ENCODE assay signal across 23 cellular contexts in genomic region chr1:70171512-70171911, GRCh38.
"Had no signal": no experiment of that assay in that cellular context is flagged by ENCODE, and none has a peak within 500 bp of the region (broad histone marks: within the 10 kb centered on the region; RNA-seq: fewer than 3 reads in every experiment).

No MANE protein-coding gene starts in this region.

- H3K27me3 ChIP-seq: left lung, pancreas, tibial nerve, uterus had no signal

- FAIRE-seq: kidney had no signal

- H3K9me3 ChIP-seq: left lung, lower lobe of right lung, pancreas, prostate gland, tibial nerve, uterus had no signal

- H3K36me3 ChIP-seq: pancreas, prostate gland, uterus had no signal

- DNase-seq: hippocampal formation; kidney; left colon; left lung; lower lobe of right lung; mammary epithelial cell; mesenchymal stem cell; naive thymus-derived CD8-positive, alpha-beta T cell; nucleus accumbens; pancreas; posterior cingulate gyrus; retina; right cardiac atrium; stimulated activated CD4-positive, alpha-beta T cell treated with anti-CD3 and anti-CD28 coated beads, Interleukin-12 subunit alpha, Interleukin-12 subunit beta, amount 100 ng/mL, for 4 hours; stimulated activated CD4-positive, alpha-beta T cell treated with anti-CD3 and anti-CD28 coated beads, Interleukin-15, amount 100 ng/mL, for 24 hours; stimulated activated CD4-positive, alpha-beta T cell treated with anti-CD3 and anti-CD28 coated beads, Interleukin-2, amount 100 ng/mL, for 24 hours; stimulated activated CD4-positive, alpha-beta T cell treated with anti-CD3 and anti-CD28 coated beads, Interleukin-4, amount 100 ng/mL, for 1 hour; stimulated activated naive CD4-positive, alpha-beta T cell; uterus had no signal

- H3K27ac ChIP-seq: left lung, lower lobe of right lung, pancreas, prostate gland, skin epidermis, tibial nerve, uterus had no signal

- ATAC-seq: left colon; left lung; lower lobe of right lung; naive thymus-derived CD8-positive, alpha-beta T cell; pancreas; right cardiac atrium; sciatic nerve had no signal

- H3K4me1 ChIP-seq: left lung, lower lobe of right lung, pancreas, prostate gland, tibial nerve, uterus had no signal

- H3K4me3 ChIP-seq: left lung, lower lobe of right lung, pancreas, prostate gland, skin epidermis, tibial nerve, uterus had no signal
